Comparison of ENCODE assay signal across 8 cellular contexts in genomic region chr10:84352251-84352842, GRCh38. TPM values are rescaled to one million over a fixed set of nuclear protein-coding genes. Genes with fewer than 3 reads are reported as not detected.
DNase-seq lines count a peak whose midpoint lies in the region; ATAC-seq and TF ChIP-seq lines count a peak whose summit lies in the region.

No MANE protein-coding gene starts in this region.

- no peak overlapping the region for H2AFZ ChIP-seq in GM23338

- no peaks in the 10 kb centered on the region for H3F3A ChIP-seq in GM23338 (replicated peaks; ENCODE audit: low read depth)

- peaks cover 22% of the 10 kb centered on the region for H3K36me3 Mint-ChIP-seq in GM23338 (ENCODE audit: low read depth)
- peaks cover 7% of the 10 kb centered on the region for H3K36me3 Mint-ChIP-seq in central memory CD8-positive, alpha-beta T cell (ENCODE audit: insufficient read depth)

- no peaks in the 10 kb centered on the region for H3K9me2 ChIP-seq in GM23338 (ENCODE audit: insufficient read depth)

- peaks cover 4% of the 10 kb centered on the region for H3K27me3 Mint-ChIP-seq in GM23338 (ENCODE audit: insufficient read depth, low read depth, poor library complexity)
- no peaks in the 10 kb centered on the region for H3K27me3 Mint-ChIP-seq in central memory CD8-positive, alpha-beta T cell

- no peak overlapping the region for H3K4me3 Mint-ChIP-seq in GM23338
- H3K4me3 Mint-ChIP-seq in central memory CD8-positive, alpha-beta T cell: peak overlapping the region; percentile 37

- H3K79me2 ChIP-seq in GM23338 (replicated peaks; ENCODE audit: insufficient read depth): peaks cover 76% of the 10 kb centered on the region

- H3K27me3 ChIP-seq in GM23338 (ENCODE audit: insufficient read depth): no peaks in the 10 kb centered on the region

- no peak for TF ChIP-seq POLR2A in lower leg skin (IDR thresholded peaks at IDR 0.05)

- H4K20me1 ChIP-seq in GM23338 (replicated peaks; ENCODE audit: insufficient read depth): no peaks in the 10 kb centered on the region; the same call in 1 of the 2 replicates

- H3K36me3 ChIP-seq in GM23338 (ENCODE audit: insufficient read depth): no peaks in the 10 kb centered on the region

- peak; percentile 95 for ATAC-seq in GM23338
- ATAC-seq in central memory CD8-positive, alpha-beta T cell (replicated peaks; ENCODE audit: extremely low read depth, poor library complexity, severe bottlenecking): peak; percentile 64

- peaks cover 36% of the 10 kb centered on the region for H3K4me1 Mint-ChIP-seq in GM23338
- peaks cover 78% of the 10 kb centered on the region for H3K4me1 Mint-ChIP-seq in central memory CD8-positive, alpha-beta T cell

- H3K4me3 ChIP-seq in GM23338 (no peak overlapping the region), lower leg skin (ENCODE audit: low read depth, poor library complexity, severe bottlenecking) (no peak overlapping the region)

- H3K4me2 ChIP-seq in GM23338: no peak overlapping the region

- H3K27ac ChIP-seq in GM23338 (ENCODE audit: low read depth): no peak overlapping the region

- H3K4me1 ChIP-seq in GM23338 (ENCODE audit: insufficient read depth): peaks cover 45% of the 10 kb centered on the region

- 81 to 85% methylated on average over 7 of the region's 7 CpGs for WGBS in lower leg skin, 2 donors

- H3K27ac Mint-ChIP-seq in GM23338: no peak overlapping the region
- H3K27ac Mint-ChIP-seq in central memory CD8-positive, alpha-beta T cell (ENCODE audit: low read depth): no peak overlapping the region

- H3K9me3 Mint-ChIP-seq in GM23338: peaks cover 22% of the 10 kb centered on the region
- H3K9me3 Mint-ChIP-seq in central memory CD8-positive, alpha-beta T cell: no peaks in the 10 kb centered on the region

- peak; percentile 90 to 98 for TF ChIP-seq CTCF in GM23338 (conservative IDR thresholded peaks at IDR 0.05; ENCODE audit: low read depth in 2 of 2)
- TF ChIP-seq CTCF in lower leg skin (IDR thresholded peaks at IDR 0.05): no peak

- intact Hi-C loops in lower leg skin (cut with DNase I; ENCODE audit: low total_unique reads): no loop called here

- peak; percentile 5 for DNase-seq in NCI-H1694 (lab: John Stamatoyannopoulos, UW)
- DNase-seq in NCI-H1694 treated with DMSO at 0.1 percent for 48 hours (lab: John Stamatoyannopoulos, UW): no peak
- DNase-seq in GM23338 (ENCODE audit: low spot score): peak; percentile 91
- DNase-seq in LHCN-M2 (ENCODE audit: low read depth): peak; percentile 49
- DNase-seq in activated CD4-positive, alpha-beta T cell treated with anti-CD3 and anti-CD28 coated beads for 1 hour: peak; percentile 40
- DNase-seq in central memory CD8-positive, alpha-beta T cell (ENCODE audit: low spot score in 2 of 2): peak; percentile 45 to 63
- peak; percentile 27 to 86 for DNase-seq in lower leg skin (ENCODE audit: low spot score in 2 of 2)
- peak; percentile 39 to 46 for DNase-seq in stimulated activated CD8-positive, alpha-beta memory T cell treated with anti-CD3 and anti-CD28 coated beads, Interleukin-2, amount 100 ng/mL, for 48 hours (ENCODE audit: low read depth in 2 of 2)

TF ChIP-seq in GM23338, 12 proteins besides CTCF, POLR2A, EP300 and RAD21 (continues in another document):
- TF ChIP-seq, protein P1, sequence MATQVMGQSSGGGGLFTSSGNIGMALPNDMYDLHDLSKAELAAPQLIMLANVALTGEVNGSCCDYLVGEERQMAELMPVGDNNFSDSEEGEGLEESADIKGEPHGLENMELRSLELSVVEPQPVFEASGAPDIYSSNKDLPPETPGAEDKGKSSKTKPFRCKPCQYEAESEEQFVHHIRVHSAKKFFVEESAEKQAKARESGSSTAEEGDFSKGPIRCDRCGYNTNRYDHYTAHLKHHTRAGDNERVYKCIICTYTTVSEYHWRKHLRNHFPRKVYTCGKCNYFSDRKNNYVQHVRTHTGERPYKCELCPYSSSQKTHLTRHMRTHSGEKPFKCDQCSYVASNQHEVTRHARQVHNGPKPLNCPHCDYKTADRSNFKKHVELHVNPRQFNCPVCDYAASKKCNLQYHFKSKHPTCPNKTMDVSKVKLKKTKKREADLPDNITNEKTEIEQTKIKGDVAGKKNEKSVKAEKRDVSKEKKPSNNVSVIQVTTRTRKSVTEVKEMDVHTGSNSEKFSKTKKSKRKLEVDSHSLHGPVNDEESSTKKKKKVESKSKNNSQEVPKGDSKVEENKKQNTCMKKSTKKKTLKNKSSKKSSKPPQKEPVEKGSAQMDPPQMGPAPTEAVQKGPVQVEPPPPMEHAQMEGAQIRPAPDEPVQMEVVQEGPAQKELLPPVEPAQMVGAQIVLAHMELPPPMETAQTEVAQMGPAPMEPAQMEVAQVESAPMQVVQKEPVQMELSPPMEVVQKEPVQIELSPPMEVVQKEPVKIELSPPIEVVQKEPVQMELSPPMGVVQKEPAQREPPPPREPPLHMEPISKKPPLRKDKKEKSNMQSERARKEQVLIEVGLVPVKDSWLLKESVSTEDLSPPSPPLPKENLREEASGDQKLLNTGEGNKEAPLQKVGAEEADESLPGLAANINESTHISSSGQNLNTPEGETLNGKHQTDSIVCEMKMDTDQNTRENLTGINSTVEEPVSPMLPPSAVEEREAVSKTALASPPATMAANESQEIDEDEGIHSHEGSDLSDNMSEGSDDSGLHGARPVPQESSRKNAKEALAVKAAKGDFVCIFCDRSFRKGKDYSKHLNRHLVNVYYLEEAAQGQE (IDR thresholded peaks at IDR 0.05; ENCODE audit: unreplicated experiment): no peak
- no peak for TF ChIP-seq POLR2AphosphoS5 (IDR thresholded peaks at IDR 0.05; ENCODE audit: low read depth)
- no peak for TF ChIP-seq EZH2 (IDR thresholded peaks at IDR 0.05; ENCODE audit: low read depth, unreplicated experiment)
- TF ChIP-seq CREB1 (CRISPR knock-in tag; IDR thresholded peaks at IDR 0.05; ENCODE audit: low read depth): no peak
- TF ChIP-seq ZNF114 (CRISPR knock-in tag; IDR thresholded peaks at IDR 0.05): no peak
- no peak for TF ChIP-seq ZNF331 (CRISPR knock-in tag; IDR thresholded peaks at IDR 0.05; ENCODE audit: low read depth)
- no peak for TF ChIP-seq EZH2phosphoT487 (IDR thresholded peaks at IDR 0.05; ENCODE audit: unreplicated experiment)
- no peak for TF ChIP-seq STAT1 (IDR thresholded peaks at IDR 0.05; ENCODE audit: unreplicated experiment)
- no peak for TF ChIP-seq NANOG (IDR thresholded peaks at IDR 0.05; ENCODE audit: borderline replicate concordance)
- TF ChIP-seq JUNB (IDR thresholded peaks at IDR 0.05; ENCODE audit: unreplicated experiment): no peak
- TF ChIP-seq, protein P2, sequence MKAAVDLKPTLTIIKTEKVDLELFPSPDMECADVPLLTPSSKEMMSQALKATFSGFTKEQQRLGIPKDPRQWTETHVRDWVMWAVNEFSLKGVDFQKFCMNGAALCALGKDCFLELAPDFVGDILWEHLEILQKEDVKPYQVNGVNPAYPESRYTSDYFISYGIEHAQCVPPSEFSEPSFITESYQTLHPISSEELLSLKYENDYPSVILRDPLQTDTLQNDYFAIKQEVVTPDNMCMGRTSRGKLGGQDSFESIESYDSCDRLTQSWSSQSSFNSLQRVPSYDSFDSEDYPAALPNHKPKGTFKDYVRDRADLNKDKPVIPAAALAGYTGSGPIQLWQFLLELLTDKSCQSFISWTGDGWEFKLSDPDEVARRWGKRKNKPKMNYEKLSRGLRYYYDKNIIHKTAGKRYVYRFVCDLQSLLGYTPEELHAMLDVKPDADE (IDR thresholded peaks at IDR 0.05): no peak

RNA-seq across cellular contexts. Expression of gene CCSER2, which starts 24.0 kb away (rescaled TPM):
- 30.6 and 33.8 TPM in 2 replicates for total RNA-seq in GM23338 (2014; rRNA removed; shearing (Covaris generic))
- 25.4 and 37.2 TPM in 2 replicates for polyA plus RNA-seq in GM23338 (2016; fragmentation: Nextera tagmentation; extraction: Ambion mirVana)
- total RNA-seq in LHCN-M2 (2014; rRNA removed): 20.8 and 25.0 TPM in 2 replicates
- polyA plus RNA-seq in LHCN-M2 (2012): 14.0 TPM
- total RNA-seq in lower leg skin: 10 to 100 TPM; 33.3 to 69.5 (median 47.7) TPM

Comparison
In these comparisons a context has a peak if more than half of its experiments do, and no peak if none do; other contexts are left out.
1. CTCF ChIP-seq: peak in GM23338 (2 of 2); none in lower leg skin (0 of 3).